Comparison of ENCODE assay signal across 1 cellular context in genomic region chr11:61796127-61796526, GRCh38.
TF ChIP-seq lines count a peak whose summit lies in the region.

No MANE protein-coding gene starts in this region.

TF ChIP-seq in WTC11, 78 proteins besides CTCF, POLR2A, EP300 and RAD21:
- TF ChIP-seq ZNF512 (CRISPR knock-in tag; IDR thresholded peaks at IDR 0.05; ENCODE audit: borderline replicate concordance) (no peak), ZNF423 (CRISPR knock-in tag; IDR thresholded peaks at IDR 0.05) (no peak), TCF7 (CRISPR knock-in tag; IDR thresholded peaks at IDR 0.05; ENCODE audit: low read depth) (no peak), ATF1 (CRISPR knock-in tag; IDR thresholded peaks at IDR 0.05) (no peak), CBFB (CRISPR knock-in tag; IDR thresholded peaks at IDR 0.05; ENCODE audit: low read depth) (no peak), ATF6 (CRISPR knock-in tag; IDR thresholded peaks at IDR 0.05) (no peak), FOXJ3 (CRISPR knock-in tag; IDR thresholded peaks at IDR 0.05; ENCODE audit: borderline replicate concordance) (no peak), NR2C2 (CRISPR knock-in tag; IDR thresholded peaks at IDR 0.05) (no peak), ZNF232 (CRISPR knock-in tag; IDR thresholded peaks at IDR 0.05) (no peak), JAZF1 (CRISPR knock-in tag; IDR thresholded peaks at IDR 0.05) (no peak), GTF2I (CRISPR knock-in tag; conservative IDR thresholded peaks at IDR 0.05) (no peak), ZNF317 (CRISPR knock-in tag; IDR thresholded peaks at IDR 0.05; ENCODE audit: borderline replicate concordance, low read depth) (no peak), ZNF416 (CRISPR knock-in tag; IDR thresholded peaks at IDR 0.05) (no peak), ESRRA (CRISPR knock-in tag; IDR thresholded peaks at IDR 0.05; ENCODE audit: borderline replicate concordance) (no peak)
TF ChIP-seq in WTC11: peak in this region for 0.
